Comparison of ENCODE assay signal across 13 cellular contexts in genomic region chr1:209830722-209831121, GRCh38. TPM values are rescaled to one million over a fixed set of nuclear protein-coding genes. Genes with fewer than 3 reads are reported as not detected.
"Had no signal": no experiment of that assay in that cellular context is flagged by ENCODE, and none has a peak within 500 bp of the region (broad histone marks: within the 10 kb centered on the region; RNA-seq: fewer than 3 reads in every experiment).

No MANE protein-coding gene starts in this region.

- H3K27me3 ChIP-seq: colonic mucosa, tibial nerve had no signal

- H3K27ac ChIP-seq: colonic mucosa, tibial nerve had no signal

- H3K36me3 ChIP-seq: colonic mucosa had no signal

- H3K27me3 Mint-ChIP-seq: activated CD8-positive, alpha-beta T cell treated with anti-CD3 and anti-CD28 coated beads for 36 hours had no signal

- H3K4me3 ChIP-seq: colonic mucosa, tibial nerve had no signal

- DNase-seq: activated CD4-positive, CD25-positive, alpha-beta regulatory T cell treated with anti-CD3 and anti-CD28 coated beads, Interleukin-2, amount 50 U/mL, for 72 hours; activated CD8-positive, alpha-beta T cell treated with anti-CD3 and anti-CD28 coated beads for 36 hours; activated gamma-delta T cell; colonic mucosa; effector CD4-positive, alpha-beta T cell; hypothalamus; kidney glomerular epithelial cell; retina; SHP77 treated with DMSO at 0.1 percent for 48 hours; small intestine; T-helper 9 cell had no signal

- H3K27ac Mint-ChIP-seq: activated CD8-positive, alpha-beta T cell treated with anti-CD3 and anti-CD28 coated beads for 36 hours had no signal

- H3K9me3 ChIP-seq: colonic mucosa, tibial nerve had no signal

- H3K9me3 Mint-ChIP-seq: activated CD8-positive, alpha-beta T cell treated with anti-CD3 and anti-CD28 coated beads for 36 hours had no signal

RNA-seq across cellular contexts. Expression of gene IRF6, which starts 24.8 kb away (rescaled TPM):
- polyA plus RNA-seq: neural cell had no signal
